Comparison of ENCODE assay signal across 8 cellular contexts in genomic region chr11:72821920-72822799, GRCh38. TPM values are rescaled to one million over a fixed set of nuclear protein-coding genes. Genes with fewer than 3 reads are reported as not detected.
DNase-seq lines count a peak whose midpoint lies in the region; ATAC-seq and TF ChIP-seq lines count a peak whose summit lies in the region.

No MANE protein-coding gene starts in this region.

- peaks cover 10% of the 10 kb centered on the region for H3K4me1 Mint-ChIP-seq in chondrocyte (ENCODE audit: low read depth)

- H3K27ac Mint-ChIP-seq in chondrocyte (ENCODE audit: unreplicated experiment): peak overlapping the region; percentile 78

- H3K27me3 Mint-ChIP-seq in chondrocyte (ENCODE audit: low read depth): no peaks in the 10 kb centered on the region

- peak overlapping the region; percentile 64 for H3K4me3 Mint-ChIP-seq in chondrocyte (ENCODE audit: unreplicated experiment)

- peaks cover 9% of the 10 kb centered on the region for H3K36me3 Mint-ChIP-seq in chondrocyte (ENCODE audit: low read depth)

- DNase-seq in Ammon's horn (ENCODE audit: low spot score) (peak; percentile 92), NCI-H2029 (lab: John Stamatoyannopoulos, UW) (peak; percentile 76), chondrocyte (ENCODE audit: low spot score) (peak; percentile 95), kidney glomerular epithelial cell (lab: John Stamatoyannopoulos, UW) (peak; percentile 72)
- peak; percentile 83 for DNase-seq in activated CD4-positive, alpha-beta T cell treated with anti-CD3 and anti-CD28 coated beads for 48 hours
- peak; percentile 75 to 85 for DNase-seq in stimulated activated CD4-positive, alpha-beta T cell treated with anti-CD3 and anti-CD28 coated beads, Interleukin-15, amount 100 ng/mL, for 1 hour (ENCODE audit: low read depth in 1 of 2, low spot score in 1 of 2)

- H3K9me3 Mint-ChIP-seq in chondrocyte (ENCODE audit: low read depth): no peaks in the 10 kb centered on the region

- ATAC-seq in GM19438 (IDR thresholded peaks at IDR 0.05; ENCODE audit: low read depth, unreplicated experiment) (peak; percentile 56), HG02981 (IDR thresholded peaks at IDR 0.05; ENCODE audit: unreplicated experiment) (no peak)

- TF ChIP-seq CTCF in chondrocyte (IDR thresholded peaks at IDR 0.05): peak; percentile 57

RNA-seq across cellular contexts. Expression of gene ATG16L2, which starts 7.9 kb away (rescaled TPM):
- 7.9 to 14.8 TPM (median 9.9 TPM) in 3 replicates for total RNA-seq in chondrocyte

RNA-seq across cellular contexts. Expression of gene STARD10, which starts 28.3 kb away (rescaled TPM):
- total RNA-seq in chondrocyte: 58.8 to 81.0 TPM (median 79.4 TPM) in 3 replicates
